ENCODE assay signal across 8 cellular contexts in genomic region chr6:130020892-130021483, GRCh38. TPM values are rescaled to one million over a fixed set of nuclear protein-coding genes. Genes with fewer than 3 reads are reported as not detected.
DNase-seq lines count a peak whose midpoint lies in the region; ATAC-seq and TF ChIP-seq lines count a peak whose summit lies in the region.

No MANE protein-coding gene starts in this region.

- peak overlapping the region; percentile 96 to 100 (median 98) for H3K4me3 Mint-ChIP-seq in T-cell

- POLR2A ChIA-PET in T-cell (lab: Charles Lee), result interaction anchor here in 1 of 2 donors (0.5 to 1.0 kb wide), 2 partner anchors 46 to 346 kb away, joined by 3 to 5 read pairs; no protein-coding TSS in a partner anchor

- WGBS in psoas muscle, 3 donors, result 1 to 3% (median 1%) methylated on average over 27 of the region's 27 CpGs

- TF ChIP-seq CTCF in GM12872 (IDR thresholded peaks at IDR 0.05; ENCODE audit: insufficient read depth, low read depth, low read length) (peak; percentile 81), NB4 (IDR thresholded peaks at IDR 0.05; ENCODE audit: low read depth, low read length) (peak; percentile 89), right atrium auricular region (IDR thresholded peaks at IDR 0.05) (peak; percentile 52 to 87), psoas muscle (IDR thresholded peaks at IDR 0.05) (peak; percentile 83), uterus (IDR thresholded peaks at IDR 0.05) (peak; percentile 79 to 88 (median 80))

- DNase-seq in NB4 (ENCODE audit: low read depth) (peak; percentile 88), T-cell (peak; percentile 45 to 81 (median 72)), anterior cingulate cortex (lab: John Stamatoyannopoulos, UW) (peak in 55 of 58 donors; percentile 3 to 85 (median 63)), right atrium auricular region (ENCODE audit: low spot score) (peak; percentile 93), psoas muscle (peak; percentile 68 to 75), uterus (peak; percentile 86 to 90)

- no peaks in the 10 kb centered on the region for H3K27me3 Mint-ChIP-seq in T-cell

- no peaks in the 10 kb centered on the region for H3K27me3 ChIP-seq in right atrium auricular region
- no peaks in the 10 kb centered on the region for H3K27me3 ChIP-seq in psoas muscle (ENCODE audit: insufficient read depth in 3 of 3, low read length in 2 of 3)
- no peaks in the 10 kb centered on the region for H3K27me3 ChIP-seq in uterus

- no peaks in the 10 kb centered on the region for H3K9me3 Mint-ChIP-seq in T-cell

- H3K4me3 ChIP-seq in NB4 (ENCODE audit: low read depth, low read length) (peak overlapping the region; percentile 51), right atrium auricular region (peak overlapping the region; percentile 72 to 85), psoas muscle (peak overlapping the region; percentile 89), uterus (peak overlapping the region; percentile 83 to 94)

- H3K4me1 ChIP-seq in right atrium auricular region, result no peaks in the 10 kb centered on the region
- H3K4me1 ChIP-seq in psoas muscle, result no peaks in the 10 kb centered on the region
- no peaks in the 10 kb centered on the region for H3K4me1 ChIP-seq in uterus

- intact Hi-C loops in psoas muscle (cut with DNase I), result loop anchor here (5.0 kb wide), 3 partner anchors 129 to 519 kb away; no protein-coding TSS in a partner anchor
- intact Hi-C loops in uterus (cut with DNase I; ENCODE audit: low total_unique reads), result no loop called here

- H3K27ac Mint-ChIP-seq in T-cell, result peak overlapping the region; percentile 97

- H3K36me3 ChIP-seq in right atrium auricular region (no peaks in the 10 kb centered on the region), psoas muscle (ENCODE audit: insufficient read depth in 1 of 2, low read depth in 1 of 2) (no peaks in the 10 kb centered on the region), uterus (no peaks in the 10 kb centered on the region)

- TF ChIP-seq POLR2A in NB4 (IDR thresholded peaks at IDR 0.05; ENCODE audit: extremely low read depth, insufficient read length) (no peak), uterus (IDR thresholded peaks at IDR 0.05) (no peak)

- H3K4me1 Mint-ChIP-seq in T-cell, result peaks cover 43 to 45% (median 43%) of the 10 kb centered on the region in 3 donors

- H3K27ac ChIP-seq in right atrium auricular region (peak overlapping the region; percentile 79 to 83), psoas muscle (peak overlapping the region; percentile 63), uterus (peak overlapping the region; percentile 93 to 98)

- H3K9me3 ChIP-seq in right atrium auricular region (no peaks in the 10 kb centered on the region), psoas muscle (no peaks in the 10 kb centered on the region), uterus (no peaks in the 10 kb centered on the region)

- peak; percentile 63 for ATAC-seq in HG02610 (IDR thresholded peaks at IDR 0.05; ENCODE audit: unreplicated experiment)
- peak; percentile 52 to 60 (median 56) for ATAC-seq in T-cell (replicated peaks in 1 of 4)
- ATAC-seq in psoas muscle, result peak; percentile 77 to 89 (median 83)

- CTCF ChIA-PET in T-cell (lab: Charles Lee), result interaction anchor here (0.6 to 3.1 kb wide), 40 partner anchors 8 to 1041 kb away, joined by 3 to 37 read pairs (median 4); partner anchors contain the start of gene SAMD3 (in 1 of the 2)

- H3K36me3 Mint-ChIP-seq in T-cell, result peaks cover 22% of the 10 kb centered on the region

RNA-seq across cellular contexts. Expression of gene L3MBTL3, which starts 2.6 kb away (rescaled TPM):
- 10 to 100 TPM; 22.5 to 52.8 (median 30.4) TPM for total RNA-seq in T-cell
- total RNA-seq in right atrium auricular region, result 1 to 10 TPM; 1.8 to 3.1 TPM
- 1 to 10 TPM; 1.4 to 3.2 (median 2.4) TPM for total RNA-seq in psoas muscle
- 1 to 10 TPM in 2 of 3 donors, under 1 TPM in 1; 1.00 to 3.1 (median 1.1) TPM for polyA plus RNA-seq in psoas muscle
- 10 to 100 TPM in 3 of 4 donors, 1 to 10 TPM in 1; 3.1 to 21.3 (median 16.1) TPM for total RNA-seq in uterus

Comparison
In these comparisons a context has a peak if more than half of its experiments do, and no peak if none do; other contexts are left out.
1. Peak in every context shown above with its lines: DNase-seq, ATAC-seq, H3K4me3 ChIP-seq and H3K27ac ChIP-seq.